1 cellular context compared by ENCODE assay signal in genomic region chr14:95518045-95518751, GRCh38.
A peak's percentile ranks its signal among the peaks of the same experiment; 100 is the strongest.
TF ChIP-seq lines count a peak whose summit lies in the region.

No MANE protein-coding gene starts in this region.

TF ChIP-seq in GM12878, 131 proteins besides CTCF, POLR2A, EP300 and RAD21 (continued from another document):
- 0 out of 2 replicates have a peak, but pooled peaks have one; percentile 24 for TF ChIP-seq GATAD2B (conservative IDR thresholded peaks at IDR 0.05; ENCODE audit: low read depth)
